8 cellular contexts compared by ENCODE assay signal in genomic region chr20:23317081-23317480, GRCh38.
"Had no signal": no experiment of that assay in that cellular context is flagged by ENCODE, and none has a peak within 500 bp of the region (broad histone marks: within the 10 kb centered on the region; RNA-seq: fewer than 3 reads in every experiment).

No MANE protein-coding gene starts in this region.

- H3K36me3 ChIP-seq: HAP-1 had no signal

- H3K27ac Mint-ChIP-seq: HFFc6 had no signal

- H3K9me3 ChIP-seq: HAP-1 had no signal

- H3K27ac ChIP-seq: GM23248, HL-60 had no signal

- H3K9me3 Mint-ChIP-seq: HFFc6 had no signal

- H3K4me3 ChIP-seq: GM23248, HAP-1 had no signal

- DNase-seq: GM23248, GOT3, H7, HFFc6, IMR-90 had no signal

- H3K4me3 Mint-ChIP-seq: HFFc6 had no signal

- H3K9ac ChIP-seq: GM23248 had no signal

- H3K4me1 ChIP-seq: HAP-1 had no signal

- ATAC-seq: HCT116 had no signal
